Comparison of ENCODE assay signal across 8 cellular contexts in the genomic region with DNA sequence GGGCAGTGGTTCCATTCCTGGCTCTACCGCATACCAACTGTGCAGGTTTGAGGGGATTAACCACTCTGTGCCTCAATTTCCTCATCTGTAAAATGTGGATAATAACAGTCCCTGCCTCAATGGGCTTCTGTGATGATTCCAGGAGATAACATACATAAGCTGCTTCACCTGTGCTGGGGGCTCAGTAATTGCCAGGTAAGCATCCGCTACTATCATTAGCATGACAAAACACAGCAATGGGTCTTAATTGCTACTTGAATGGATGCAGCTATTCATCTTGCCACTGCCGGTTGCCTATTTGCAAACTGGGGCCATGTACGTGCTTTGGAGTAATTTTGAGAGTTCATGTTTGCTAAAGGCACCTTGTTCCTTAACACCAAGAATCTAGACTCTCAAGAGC.
"Had no signal": no experiment of that assay in that cellular context is flagged by ENCODE, and none has a peak within 500 bp of the region (broad histone marks: within the 10 kb centered on the region; RNA-seq: fewer than 3 reads in every experiment).

No MANE protein-coding gene starts in this region.

- DNase-seq: activated CD4-positive, alpha-beta T cell treated with anti-CD3 and anti-CD28 coated beads, Interleukin-2, amount 10 ng/mL, durations not matched to agents 7 days and 5 days; activated naive CD8-positive, alpha-beta T cell treated with anti-CD3 and anti-CD28 coated beads, Interleukin-2, amount 10 ng/mL, durations not matched to agents 7 days and 5 days; central memory CD4-positive, alpha-beta T cell; hypothalamus; left ventricle myocardium superior; retina; stimulated activated CD4-positive, alpha-beta T cell treated with anti-CD3 and anti-CD28 coated beads, Interleukin-12 subunit alpha, Interleukin-12 subunit beta, amount 100 ng/mL, for 4 hours; stimulated activated CD4-positive, alpha-beta T cell treated with anti-CD3 and anti-CD28 coated beads, Interleukin-2, amount 100 ng/mL, for 24 hours had no signal
